8 cellular contexts compared by ENCODE assay signal in genomic region chr2:203014456-203015199, GRCh38. TPM values are rescaled to one million over a fixed set of nuclear protein-coding genes. Genes with fewer than 3 reads are reported as not detected.
DNase-seq lines count a peak whose midpoint lies in the region; ATAC-seq and TF ChIP-seq lines count a peak whose summit lies in the region.

Gene NBEAL1 (plus strand): TSS chr2:203014875. CDS start chr2:203016385, 1,510 bp downstream.

- H3K4me3 ChIP-seq in left lung, result peak within 1 kb of the TSS; percentile 61 to 71

- H3K4me1 ChIP-seq in left lung, result peaks cover 0 to 48% of the 10 kb centered on the region in 2 donors

- TF ChIP-seq CTCF in left lung (IDR thresholded peaks at IDR 0.05), result no peak

- peak; percentile 58 to 99 (median 96) for DNase-seq in C1 segment of cervical spinal cord (lab: John Stamatoyannopoulos, UW)
- peak; percentile 98 for DNase-seq in NCI-H748 treated with DMSO at 0.1 percent for 48 hours (lab: John Stamatoyannopoulos, UW)
- peak; percentile 93 to 94 for DNase-seq in activated CD4-positive, alpha-beta T cell treated with anti-CD3 and anti-CD28 coated beads, Interleukin-2, amount 50 U/mL, for 24 hours (ENCODE audit: low read depth in 1 of 2, low spot score in 1 of 2)
- DNase-seq in dermis blood vessel endothelial cell, result peak; percentile 100
- DNase-seq in left lung, result peak; percentile 99 to 100
- peak; percentile 94 to 98 for DNase-seq in stimulated activated CD4-positive, alpha-beta T cell treated with anti-CD3 and anti-CD28 coated beads, Interleukin-2, amount 100 ng/mL, for 48 hours

- peak within 1 kb of the TSS; percentile 92 to 93 for H3K27ac ChIP-seq in left lung

- no peaks in the 10 kb centered on the region for H3K36me3 ChIP-seq in left lung

- intact Hi-C loops in left lung (cut with DNase I), result no loop called here

- no peaks in the 10 kb centered on the region for H3K9me3 ChIP-seq in left lung

- peak; percentile 98 for ATAC-seq in GM19372 (IDR thresholded peaks at IDR 0.05; ENCODE audit: low read depth, unreplicated experiment)
- peak; percentile 92 for ATAC-seq in HG03558 (IDR thresholded peaks at IDR 0.05; ENCODE audit: extremely low read depth, unreplicated experiment)
- peak; percentile 95 for ATAC-seq in left lung

- no peaks in the 10 kb centered on the region for H3K27me3 ChIP-seq in left lung

RNA-seq across cellular contexts. Expression of gene NBEAL1, which starts in this region (rescaled TPM):
- total RNA-seq in dermis blood vessel endothelial cell (37.2 and 42.5 TPM in 2 replicates), left lung (10 to 100 TPM; 60.3 to 72.2 TPM)

Comparison
In these comparisons a context has a peak if more than half of its experiments do, and no peak if none do; other contexts are left out.
1. Peak in every context shown above with its lines: DNase-seq, ATAC-seq, H3K4me3 ChIP-seq and H3K27ac ChIP-seq.